16 cellular contexts compared by ENCODE assay signal in the genomic region with DNA sequence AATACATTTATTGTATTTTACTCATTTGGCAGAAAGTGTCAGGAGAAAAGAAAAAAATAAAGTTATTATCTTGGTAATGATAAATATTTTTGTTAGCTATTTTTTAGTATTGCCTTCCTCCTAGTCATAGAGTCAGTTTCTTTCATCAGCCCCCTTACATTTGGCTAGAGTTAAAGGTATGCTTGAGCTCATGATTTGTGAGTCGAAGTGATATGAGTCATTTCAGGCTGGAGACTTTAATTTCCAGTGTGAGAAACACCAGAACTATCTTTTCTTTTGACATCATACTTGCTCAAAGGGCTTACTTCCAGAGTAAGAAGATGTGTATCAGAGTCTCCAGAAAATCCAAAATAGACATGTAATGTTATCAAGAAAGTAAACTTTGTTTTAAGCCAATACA.
DNase-seq lines count a peak whose midpoint lies in the region; ATAC-seq and TF ChIP-seq lines count a peak whose summit lies in the region.
"Had no signal": no experiment of that assay in that cellular context is flagged by ENCODE, and none has a peak within 500 bp of the region (broad histone marks: within the 10 kb centered on the region; RNA-seq: fewer than 3 reads in every experiment).

No MANE protein-coding gene starts in this region.

- H3K4me3 ChIP-seq in choroid plexus epithelial cell (ENCODE audit: low read depth, low read length) (no peak overlapping the region), fibroblast of villous mesenchyme (ENCODE audit: low read depth, low read length) (no peak overlapping the region)
- no peak overlapping the region for H3K4me3 ChIP-seq in effector memory CD4-positive, alpha-beta T cell (ENCODE audit: insufficient read depth, low read depth, low read length, poor library complexity, severe bottlenecking)
- H3K4me3 ChIP-seq: BLaER1 treated with 17β-estradiol and CSF1 and Interleukin-3, amounts not matched to agents 10 nM and 100 nM had no signal

- no peaks in the 10 kb centered on the region for H3K36me3 ChIP-seq in effector memory CD4-positive, alpha-beta T cell (ENCODE audit: control insufficient read depth, insufficient read depth, low read length)
- H3K36me3 ChIP-seq: BLaER1 treated with 17β-estradiol and CSF1 and Interleukin-3, amounts not matched to agents 10 nM and 100 nM had no signal

- CTCF ChIA-PET in RWPE1 (lab: Yijun Ruan, JAX): no interaction called here

- DNase-seq in RWPE1 (ENCODE audit: low spot score) (peak; percentile 5), choroid plexus epithelial cell (ENCODE audit: low read depth) (peak; percentile 80), fibroblast of villous mesenchyme (ENCODE audit: low read depth) (peak; percentile 1), ureter (ENCODE audit: low spot score) (no peak), NCI-H510A treated with DMSO at 0.1 percent for 48 hours (lab: John Stamatoyannopoulos, UW) (no peak)
- no peak for DNase-seq in effector memory CD4-positive, alpha-beta T cell
- DNase-seq: EL, H9, NCI-H1417, NCI-H1930, NCI-H2171 treated with DMSO at 0.1 percent for 48 hours, NCI-H82, SHP77 treated with DMSO at 0.1 percent for 48 hours had no signal

- H3K27ac ChIP-seq in RWPE1: no peak overlapping the region
- H3K27ac ChIP-seq in effector memory CD4-positive, alpha-beta T cell (ENCODE audit: insufficient read depth, low read length, poor library complexity, severe bottlenecking): no peak overlapping the region
- H3K27ac ChIP-seq: BLaER1 treated with 17β-estradiol and CSF1 and Interleukin-3, amounts not matched to agents 10 nM and 100 nM had no signal

- TF ChIP-seq CTCF in RWPE1 (conservative IDR thresholded peaks at IDR 0.05; ENCODE audit: low read depth) (no peak), choroid plexus epithelial cell (conservative IDR thresholded peaks at IDR 0.05; ENCODE audit: low read depth, low read length) (no peak), fibroblast of villous mesenchyme (IDR thresholded peaks at IDR 0.05; ENCODE audit: insufficient read depth, low read depth, low read length) (no peak)

- no peaks in the 10 kb centered on the region for H3K9me3 ChIP-seq in effector memory CD4-positive, alpha-beta T cell (ENCODE audit: control insufficient read depth, low read length)
- H3K9me3 ChIP-seq: BLaER1 treated with 17β-estradiol and CSF1 and Interleukin-3, amounts not matched to agents 10 nM and 100 nM had no signal

- no peaks in the 10 kb centered on the region for H3K4me1 ChIP-seq in effector memory CD4-positive, alpha-beta T cell (ENCODE audit: control insufficient read depth, insufficient read depth, low read length, poor library complexity, severe bottlenecking)
- H3K4me1 ChIP-seq: BLaER1 treated with 17β-estradiol and CSF1 and Interleukin-3, amounts not matched to agents 10 nM and 100 nM had no signal

- ATAC-seq in GM18519 (IDR thresholded peaks at IDR 0.05; ENCODE audit: low FRiP score, unreplicated experiment): no peak
- ATAC-seq: Panc1 had no signal

- POLR2A ChIA-PET in RWPE1 (lab: Yijun Ruan, JAX; ENCODE audit: low non-redundant PET): no interaction called here

- no peaks in the 10 kb centered on the region for H3K27me3 ChIP-seq in effector memory CD4-positive, alpha-beta T cell (replicated peaks; ENCODE audit: control insufficient read depth, insufficient read depth, low read length, poor library complexity, severe bottlenecking)
- H3K27me3 ChIP-seq: BLaER1 treated with 17β-estradiol and CSF1 and Interleukin-3, amounts not matched to agents 10 nM and 100 nM had no signal

Comparison
In these comparisons a context has a peak if more than half of its experiments do, and no peak if none do; other contexts are left out.
1. DNase-seq: peak in RWPE1 (single experiment), choroid plexus epithelial cell (single experiment) and fibroblast of villous mesenchyme (single experiment); none in ureter (single experiment), effector memory CD4-positive, alpha-beta T cell (0 of 3) and NCI-H510A treated with DMSO at 0.1 percent for 48 hours (single experiment).